Comparison of ENCODE assay signal across 1 cellular context in the genomic region with DNA sequence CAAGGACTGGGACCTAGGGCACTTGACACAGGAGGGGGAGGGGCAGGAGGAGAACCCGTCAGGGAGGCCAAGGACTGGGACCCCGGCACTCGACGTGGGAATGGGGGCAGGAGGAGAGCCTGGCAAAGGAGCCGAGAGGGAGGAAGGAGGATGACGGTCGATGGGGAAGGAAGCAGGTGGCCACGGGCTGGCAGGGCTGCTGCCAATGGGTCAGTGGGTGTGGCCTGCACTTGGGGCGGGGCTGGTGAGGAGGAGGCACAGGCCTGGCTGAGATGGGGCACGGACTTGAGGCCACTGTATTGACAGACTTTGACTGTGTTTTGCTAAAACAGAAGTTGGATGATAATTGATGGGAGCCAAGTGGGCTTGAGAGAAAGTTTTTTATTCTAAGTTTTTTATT.
TF ChIP-seq lines count a peak whose summit lies in the region.

No MANE protein-coding gene starts in this region.

TF ChIP-seq in K562, 482 proteins besides CTCF, POLR2A, EP300 and RAD21:
- TF ChIP-seq, protein P1, sequence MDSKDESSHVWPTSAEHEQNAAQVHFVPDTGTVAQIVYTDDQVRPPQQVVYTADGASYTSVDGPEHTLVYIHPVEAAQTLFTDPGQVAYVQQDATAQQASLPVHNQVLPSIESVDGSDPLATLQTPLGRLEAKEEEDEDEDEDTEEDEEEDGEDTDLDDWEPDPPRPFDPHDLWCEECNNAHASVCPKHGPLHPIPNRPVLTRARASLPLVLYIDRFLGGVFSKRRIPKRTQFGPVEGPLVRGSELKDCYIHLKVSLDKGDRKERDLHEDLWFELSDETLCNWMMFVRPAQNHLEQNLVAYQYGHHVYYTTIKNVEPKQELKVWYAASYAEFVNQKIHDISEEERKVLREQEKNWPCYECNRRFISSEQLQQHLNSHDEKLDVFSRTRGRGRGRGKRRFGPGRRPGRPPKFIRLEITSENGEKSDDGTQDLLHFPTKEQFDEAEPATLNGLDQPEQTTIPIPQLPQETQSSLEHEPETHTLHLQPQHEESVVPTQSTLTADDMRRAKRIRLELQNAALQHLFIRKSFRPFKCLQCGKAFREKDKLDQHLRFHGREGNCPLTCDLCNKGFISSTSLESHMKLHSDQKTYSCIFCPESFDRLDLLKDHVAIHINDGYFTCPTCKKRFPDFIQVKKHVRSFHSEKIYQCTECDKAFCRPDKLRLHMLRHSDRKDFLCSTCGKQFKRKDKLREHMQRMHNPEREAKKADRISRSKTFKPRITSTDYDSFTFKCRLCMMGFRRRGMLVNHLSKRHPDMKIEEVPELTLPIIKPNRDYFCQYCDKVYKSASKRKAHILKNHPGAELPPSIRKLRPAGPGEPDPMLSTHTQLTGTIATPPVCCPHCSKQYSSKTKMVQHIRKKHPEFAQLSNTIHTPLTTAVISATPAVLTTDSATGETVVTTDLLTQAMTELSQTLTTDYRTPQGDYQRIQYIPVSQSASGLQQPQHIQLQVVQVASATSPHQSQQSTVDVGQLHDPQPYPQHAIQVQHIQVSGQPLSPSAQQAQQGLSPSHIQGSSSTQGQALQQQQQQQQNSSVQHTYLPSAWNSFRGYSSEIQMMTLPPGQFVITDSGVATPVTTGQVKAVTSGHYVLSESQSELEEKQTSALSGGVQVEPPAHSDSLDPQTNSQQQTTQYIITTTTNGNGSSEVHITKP (IDR thresholded peaks at IDR 0.05; ENCODE audit: partially characterized antibody) = no peak
- TF ChIP-seq, protein P2, sequence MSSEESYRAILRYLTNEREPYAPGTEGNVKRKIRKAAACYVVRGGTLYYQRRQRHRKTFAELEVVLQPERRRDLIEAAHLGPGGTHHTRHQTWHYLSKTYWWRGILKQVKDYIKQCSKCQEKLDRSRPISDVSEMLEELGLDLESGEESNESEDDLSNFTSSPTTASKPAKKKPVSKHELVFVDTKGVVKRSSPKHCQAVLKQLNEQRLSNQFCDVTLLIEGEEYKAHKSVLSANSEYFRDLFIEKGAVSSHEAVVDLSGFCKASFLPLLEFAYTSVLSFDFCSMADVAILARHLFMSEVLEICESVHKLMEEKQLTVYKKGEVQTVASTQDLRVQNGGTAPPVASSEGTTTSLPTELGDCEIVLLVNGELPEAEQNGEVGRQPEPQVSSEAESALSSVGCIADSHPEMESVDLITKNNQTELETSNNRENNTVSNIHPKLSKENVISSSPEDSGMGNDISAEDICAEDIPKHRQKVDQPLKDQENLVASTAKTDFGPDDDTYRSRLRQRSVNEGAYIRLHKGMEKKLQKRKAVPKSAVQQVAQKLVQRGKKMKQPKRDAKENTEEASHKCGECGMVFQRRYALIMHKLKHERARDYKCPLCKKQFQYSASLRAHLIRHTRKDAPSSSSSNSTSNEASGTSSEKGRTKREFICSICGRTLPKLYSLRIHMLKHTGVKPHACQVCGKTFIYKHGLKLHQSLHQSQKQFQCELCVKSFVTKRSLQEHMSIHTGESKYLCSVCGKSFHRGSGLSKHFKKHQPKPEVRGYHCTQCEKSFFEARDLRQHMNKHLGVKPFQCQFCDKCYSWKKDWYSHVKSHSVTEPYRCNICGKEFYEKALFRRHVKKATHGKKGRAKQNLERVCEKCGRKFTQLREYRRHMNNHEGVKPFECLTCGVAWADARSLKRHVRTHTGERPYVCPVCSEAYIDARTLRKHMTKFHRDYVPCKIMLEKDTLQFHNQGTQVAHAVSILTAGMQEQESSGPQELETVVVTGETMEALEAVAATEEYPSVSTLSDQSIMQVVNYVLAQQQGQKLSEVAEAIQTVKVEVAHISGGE (CRISPR knock-in tag; IDR thresholded peaks at IDR 0.05) = no peak
- TF ChIP-seq ELF2 (CRISPR knock-in tag; IDR thresholded peaks at IDR 0.05) = no peak
- TF ChIP-seq E2F8 (IDR thresholded peaks at IDR 0.05; ENCODE audit: low read depth, partially characterized antibody) = no peak
- peak; percentile 41 for TF ChIP-seq RBM22 (IDR thresholded peaks at IDR 0.05; ENCODE audit: low read depth, low read length, poor library complexity, severe bottlenecking)
- TF ChIP-seq CTBP1 (IDR thresholded peaks at IDR 0.05; ENCODE audit: borderline replicate concordance) = no peak
- no peak for TF ChIP-seq RBBP5 (IDR thresholded peaks at IDR 0.05; ENCODE audit: borderline replicate concordance, insufficient read depth, low read length, poor library complexity, severe bottlenecking)
- TF ChIP-seq BRD9 (IDR thresholded peaks at IDR 0.05; ENCODE audit: low read depth, partially characterized antibody) = no peak
- TF ChIP-seq, protein P3, sequence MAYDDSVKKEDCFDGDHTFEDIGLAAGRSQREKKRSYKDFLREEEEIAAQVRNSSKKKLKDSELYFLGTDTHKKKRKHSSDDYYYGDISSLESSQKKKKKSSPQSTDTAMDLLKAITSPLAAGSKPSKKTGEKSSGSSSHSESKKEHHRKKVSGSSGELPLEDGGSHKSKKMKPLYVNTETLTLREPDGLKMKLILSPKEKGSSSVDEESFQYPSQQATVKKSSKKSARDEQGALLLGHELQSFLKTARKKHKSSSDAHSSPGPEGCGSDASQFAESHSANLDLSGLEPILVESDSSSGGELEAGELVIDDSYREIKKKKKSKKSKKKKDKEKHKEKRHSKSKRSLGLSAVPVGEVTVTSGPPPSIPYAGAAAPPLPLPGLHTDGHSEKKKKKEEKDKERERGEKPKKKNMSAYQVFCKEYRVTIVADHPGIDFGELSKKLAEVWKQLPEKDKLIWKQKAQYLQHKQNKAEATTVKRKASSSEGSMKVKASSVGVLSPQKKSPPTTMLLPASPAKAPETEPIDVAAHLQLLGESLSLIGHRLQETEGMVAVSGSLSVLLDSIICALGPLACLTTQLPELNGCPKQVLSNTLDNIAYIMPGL (CRISPR knock-in tag; IDR thresholded peaks at IDR 0.05) = no peak
- TF ChIP-seq ZNF766 (CRISPR knock-in tag; conservative IDR thresholded peaks at IDR 0.05) = no peak
- no peak for TF ChIP-seq HMBOX1 (IDR thresholded peaks at IDR 0.05)
- no peak for TF ChIP-seq ZNF583 (CRISPR knock-in tag; IDR thresholded peaks at IDR 0.05)
- TF ChIP-seq NFXL1 (CRISPR knock-in tag; IDR thresholded peaks at IDR 0.05) = no peak
- TF ChIP-seq ZKSCAN3 (CRISPR knock-in tag; IDR thresholded peaks at IDR 0.05) = no peak
- TF ChIP-seq MTA1 (IDR thresholded peaks at IDR 0.05; ENCODE audit: borderline replicate concordance) = no peak
- TF ChIP-seq POLR2G (IDR thresholded peaks at IDR 0.05; ENCODE audit: low read depth, low read length) = peak; percentile 53
- TF ChIP-seq, protein P4, sequence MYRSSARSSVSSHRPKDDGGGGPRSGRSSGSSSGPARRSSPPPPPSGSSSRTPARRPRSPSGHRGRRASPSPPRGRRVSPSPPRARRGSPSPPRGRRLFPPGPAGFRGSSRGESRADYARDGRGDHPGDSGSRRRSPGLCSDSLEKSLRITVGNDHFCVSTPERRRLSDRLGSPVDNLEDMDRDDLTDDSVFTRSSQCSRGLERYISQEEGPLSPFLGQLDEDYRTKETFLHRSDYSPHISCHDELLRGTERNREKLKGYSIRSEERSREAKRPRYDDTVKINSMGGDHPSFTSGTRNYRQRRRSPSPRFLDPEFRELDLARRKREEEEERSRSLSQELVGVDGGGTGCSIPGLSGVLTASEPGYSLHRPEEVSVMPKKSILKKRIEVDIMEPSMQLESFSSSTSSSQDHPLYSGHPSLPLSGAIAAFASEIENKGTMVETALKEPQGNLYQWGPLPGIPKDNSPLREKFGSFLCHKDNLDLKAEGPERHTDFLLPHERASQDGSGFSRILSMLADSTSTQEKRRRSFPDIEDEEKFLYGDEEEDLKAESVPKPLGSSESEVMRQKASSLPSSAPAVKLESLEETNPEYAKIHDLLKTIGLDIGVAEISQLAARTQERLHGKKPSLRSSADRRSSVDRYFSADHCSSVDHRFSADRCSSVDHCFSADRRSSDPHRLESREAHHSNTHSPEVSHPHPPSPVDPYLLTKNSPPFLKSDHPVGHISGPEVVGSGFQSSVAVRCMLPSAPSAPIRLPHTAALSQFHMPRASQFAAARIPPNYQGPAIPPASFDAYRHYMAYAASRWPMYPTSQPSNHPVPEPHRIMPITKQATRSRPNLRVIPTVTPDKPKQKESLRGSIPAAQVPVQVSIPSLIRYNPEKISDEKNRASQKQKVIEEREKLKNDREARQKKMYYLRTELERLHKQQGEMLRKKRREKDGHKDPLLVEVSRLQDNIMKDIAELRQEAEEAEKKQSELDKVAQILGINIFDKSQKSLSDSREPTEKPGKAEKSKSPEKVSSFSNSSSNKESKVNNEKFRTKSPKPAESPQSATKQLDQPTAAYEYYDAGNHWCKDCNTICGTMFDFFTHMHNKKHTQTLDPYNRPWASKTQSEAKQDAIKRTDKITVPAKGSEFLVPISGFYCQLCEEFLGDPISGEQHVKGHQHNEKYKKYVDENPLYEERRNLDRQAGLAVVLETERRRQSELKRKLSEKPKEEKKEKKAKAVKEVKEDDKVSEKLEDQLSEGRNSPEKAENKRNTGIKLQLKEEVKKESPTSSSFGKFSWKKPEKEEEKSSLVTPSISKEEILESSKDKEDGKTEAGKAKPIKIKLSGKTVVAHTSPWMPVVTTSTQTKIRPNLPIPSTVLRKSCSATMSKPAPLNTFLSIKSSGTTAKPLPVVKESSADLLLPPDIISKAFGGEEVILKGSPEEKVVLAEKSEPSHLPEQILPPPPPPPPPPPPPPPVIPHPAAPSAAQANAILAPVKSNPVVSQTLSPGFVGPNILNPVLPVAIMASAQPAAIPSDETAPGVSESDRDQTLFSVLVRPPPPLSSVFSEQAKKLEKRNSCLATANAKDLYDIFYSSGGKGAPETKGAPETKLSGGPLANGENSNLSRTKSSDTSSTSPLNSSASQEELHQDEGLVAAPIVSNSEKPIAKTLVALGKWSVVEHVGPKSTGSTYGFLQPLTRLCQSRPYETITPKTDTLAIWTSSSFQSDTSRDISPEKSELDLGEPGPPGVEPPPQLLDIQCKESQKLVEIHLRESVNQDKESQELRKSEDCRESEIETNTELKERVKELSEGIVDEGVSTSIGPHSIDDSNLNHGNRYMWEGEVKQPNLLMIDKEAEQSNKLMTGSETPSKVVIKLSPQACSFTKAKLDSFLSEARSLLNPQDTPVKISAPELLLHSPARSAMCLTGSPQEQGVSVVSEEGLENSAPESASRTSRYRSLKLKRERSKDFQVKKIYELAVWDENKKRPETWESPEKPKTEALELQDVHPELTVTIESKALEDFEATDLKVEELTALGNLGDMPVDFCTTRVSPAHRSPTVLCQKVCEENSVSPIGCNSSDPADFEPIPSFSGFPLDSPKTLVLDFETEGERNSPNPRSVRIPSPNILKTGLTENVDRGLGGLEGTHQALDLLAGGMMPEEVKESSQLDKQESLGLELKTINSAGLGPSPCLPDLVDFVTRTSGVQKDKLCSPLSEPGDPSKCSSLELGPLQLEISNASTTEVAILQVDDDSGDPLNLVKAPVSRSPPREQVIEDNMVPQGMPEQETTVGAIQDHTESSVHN (IDR thresholded peaks at IDR 0.05; ENCODE audit: borderline replicate concordance in 1 of 2, low read depth in 1 of 2) = no peak
- no peak for TF ChIP-seq POLR2AphosphoS2 (IDR thresholded peaks at IDR 0.05; ENCODE audit: low read length)
